Comparison of ENCODE assay signal across 25 cellular contexts in the genomic region with DNA sequence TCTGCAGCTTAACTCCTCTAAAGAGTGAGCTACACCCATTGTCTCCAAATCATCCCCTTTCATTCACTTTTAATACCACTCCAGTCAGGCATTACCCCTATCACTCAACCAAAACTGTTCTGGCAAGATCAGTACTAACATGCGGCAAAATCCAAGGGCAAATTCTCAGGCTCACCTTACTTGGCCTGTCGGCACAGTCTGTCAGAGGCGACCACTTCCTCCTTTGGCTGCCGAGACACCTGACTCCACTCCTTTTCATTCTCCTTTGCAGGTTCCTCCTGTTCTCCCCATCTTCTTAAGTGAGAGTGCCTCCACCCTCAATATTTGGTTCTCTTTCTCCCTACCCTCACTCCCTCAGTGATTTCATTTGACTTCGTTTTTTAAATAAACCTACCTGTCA. TPM values are rescaled to one million over a fixed set of nuclear protein-coding genes. Genes with fewer than 3 reads are reported as not detected.
DNase-seq lines count a peak whose midpoint lies in the region; ATAC-seq and TF ChIP-seq lines count a peak whose summit lies in the region.
"Had no signal": no experiment of that assay in that cellular context is flagged by ENCODE, and none has a peak within 500 bp of the region (broad histone marks: within the 10 kb centered on the region; RNA-seq: fewer than 3 reads in every experiment).

No MANE protein-coding gene starts in this region.

- WGBS in gastroesophageal sphincter (ENCODE audit: low coverage in 1 of 2), 2 donors: 74 to 89% methylated on average over 3 to 5 of the region's 5 CpGs

- no peak for TF ChIP-seq POLR2A in gastroesophageal sphincter (IDR thresholded peaks at IDR 0.05)

- H2AFZ ChIP-seq in OCI-LY7 (ENCODE audit: low read length): no peak overlapping the region; the same call in 1 of the 2 replicates
- H2AFZ ChIP-seq in parathyroid adenoma: peak overlapping the region; percentile 20

- TF ChIP-seq CTCF in Calu3 (IDR thresholded peaks at IDR 0.05; ENCODE audit: unreplicated experiment) (no peak), OCI-LY7 (conservative IDR thresholded peaks at IDR 0.05; ENCODE audit: low read length) (no peak), parathyroid adenoma (IDR thresholded peaks at IDR 0.05) (no peak), gastroesophageal sphincter (IDR thresholded peaks at IDR 0.05) (no peak)

- H3K4me1 Mint-ChIP-seq in Calu3 (ENCODE audit: low read depth, unreplicated experiment): peaks cover 88% of the 10 kb centered on the region

- no peak overlapping the region for H3K9ac ChIP-seq in parathyroid adenoma

- H3K4me3 Mint-ChIP-seq in Calu3 (ENCODE audit: low read depth, unreplicated experiment): peak overlapping the region; percentile 76
- H3K4me3 Mint-ChIP-seq: activated naive CD4-positive, alpha-beta T cell treated with anti-CD3 and anti-CD28 coated beads, Interleukin-2, amount 50 U/mL, for 24 hours; CD4-positive, alpha-beta memory T cell; central memory CD8-positive, alpha-beta T cell had no signal

- no peaks in the 10 kb centered on the region for H3K27me3 Mint-ChIP-seq in Calu3 (ENCODE audit: unreplicated experiment)

- H3K9me3 ChIP-seq in OCI-LY7 (ENCODE audit: low read length): no peaks in the 10 kb centered on the region
- no peaks in the 10 kb centered on the region for H3K9me3 ChIP-seq in parathyroid adenoma (ENCODE audit: control insufficient read depth, low read length)
- H3K9me3 ChIP-seq in gastroesophageal sphincter: no peaks in the 10 kb centered on the region
- H3K9me3 ChIP-seq: tibial artery had no signal

- intact Hi-C loops in Calu3 (cut with micrococcal nuclease; ENCODE audit: unreplicated experiment): no loop called here
- intact Hi-C loops in OCI-LY7 (cut with micrococcal nuclease; ENCODE audit: unreplicated experiment): no loop called here

- H3K27ac Mint-ChIP-seq in Calu3 (ENCODE audit: unreplicated experiment): peak overlapping the region; percentile 92
- H3K27ac Mint-ChIP-seq: activated naive CD4-positive, alpha-beta T cell treated with anti-CD3 and anti-CD28 coated beads, Interleukin-2, amount 50 U/mL, for 24 hours; CD4-positive, alpha-beta memory T cell had no signal

- H3K27me3 ChIP-seq in parathyroid adenoma (ENCODE audit: control insufficient read depth, insufficient read depth, low read length) (no peaks in the 10 kb centered on the region), gastroesophageal sphincter (no peaks in the 10 kb centered on the region)
- H3K27me3 ChIP-seq: dorsolateral prefrontal cortex, foreskin keratinocyte, tibial artery had no signal

- H3K4me3 ChIP-seq in OCI-LY7 (ENCODE audit: low read depth, low read length, poor library complexity, severe bottlenecking) (no peak overlapping the region), parathyroid adenoma (ENCODE audit: low read depth, low read length) (no peak overlapping the region), gastroesophageal sphincter (no peak overlapping the region)
- H3K4me3 ChIP-seq: dorsolateral prefrontal cortex, lung, tibial artery had no signal

- ATAC-seq in GM19397 (IDR thresholded peaks at IDR 0.05; ENCODE audit: unreplicated experiment) (no peak), gastroesophageal sphincter (no peak)
- ATAC-seq: foreskin keratinocyte had no signal

- BruUV-seq in Calu3 (replicated peaks; lab: Mats Ljungman, UMichigan) (no TSS peak), OCI-LY7 (replicated peaks; lab: Mats Ljungman, UMichigan) (no TSS peak)

- H3K79me2 ChIP-seq in OCI-LY7 (ENCODE audit: insufficient read depth, low read depth, low read length) (no peaks in the 10 kb centered on the region), parathyroid adenoma (no peaks in the 10 kb centered on the region)

- DNase-seq in Calu3 (peak; percentile 60), OCI-LY7 (ENCODE audit: low spot score) (peak; percentile 46), epithelial cell of prostate (ENCODE audit: low read depth, low spot score) (no peak), DMS53 treated with DMSO at 0.1 percent for 48 hours (lab: John Stamatoyannopoulos, UW; ENCODE audit: unreplicated experiment) (no peak), NCI-H1694 (lab: John Stamatoyannopoulos, UW) (no peak)
- DNase-seq: anterior cingulate cortex; CD4-positive, alpha-beta memory T cell; DND-41; dorsolateral prefrontal cortex; foreskin keratinocyte; NCI-H1436; NCI-H774; nucleus accumbens; retina; SIG-M5; stimulated activated CD4-positive, alpha-beta T cell treated with anti-CD3 and anti-CD28 coated beads, Interleukin-2, amount 100 ng/mL, for 48 hours; tibial artery had no signal

- H3K4me2 ChIP-seq in OCI-LY7 (ENCODE audit: low read length) (peak overlapping the region; percentile 4; the same call in 1 of the 2 replicates), parathyroid adenoma (ENCODE audit: low read length) (no peak overlapping the region)

- no peaks in the 10 kb centered on the region for H3K9me2 ChIP-seq in OCI-LY7 (ENCODE audit: insufficient read depth, low read length)

- H3K4me1 ChIP-seq in OCI-LY7 (ENCODE audit: insufficient read depth, low read length, poor library complexity, severe bottlenecking) (peaks cover 16% of the 10 kb centered on the region), parathyroid adenoma (peaks cover 21% of the 10 kb centered on the region), gastroesophageal sphincter (peaks cover 0 to 60% (median 21%) of the 10 kb centered on the region in 3 donors)

- TF ChIP-seq EP300 in gastroesophageal sphincter (IDR thresholded peaks at IDR 0.05): no peak

- CTCF ChIA-PET in Calu3 (lab: Charles Lee) (interaction anchor here (0.7 to 2.1 kb wide), 4 partner anchors 18 to 46 kb away, joined by 3 to 13 read pairs (median 4); no protein-coding TSS in a partner anchor), OCI-LY7 (lab: Charles Lee; ENCODE audit: unreplicated experiment) (no interaction called here)

- no peaks in the 10 kb centered on the region for H3K9me3 Mint-ChIP-seq in Calu3 (ENCODE audit: low read depth, unreplicated experiment)
- H3K9me3 Mint-ChIP-seq: activated naive CD4-positive, alpha-beta T cell treated with anti-CD3 and anti-CD28 coated beads, Interleukin-2, amount 50 U/mL, for 24 hours; CD4-positive, alpha-beta memory T cell; central memory CD8-positive, alpha-beta T cell had no signal

- H3K36me3 Mint-ChIP-seq in Calu3 (ENCODE audit: insufficient read depth, unreplicated experiment): peaks cover 91% of the 10 kb centered on the region
- H3K36me3 Mint-ChIP-seq: activated naive CD4-positive, alpha-beta T cell treated with anti-CD3 and anti-CD28 coated beads, Interleukin-2, amount 50 U/mL, for 24 hours had no signal

- H3K27ac ChIP-seq in OCI-LY7 (ENCODE audit: low read depth, low read length, poor library complexity, severe bottlenecking) (no peak overlapping the region), epithelial cell of prostate (peak overlapping the region; percentile 100), parathyroid adenoma (peak overlapping the region; percentile 85), gastroesophageal sphincter (no peak overlapping the region)
- H3K27ac ChIP-seq: foreskin keratinocyte, HL-60, tibial artery had no signal

- POLR2A ChIA-PET in OCI-LY7 (lab: Charles Lee): interaction anchor here (0.6 to 1.6 kb wide), 3 partner anchors 307 to 531 kb away, joined by 3 to 4 read pairs (median 4); no protein-coding TSS in a partner anchor

- no peaks in the 10 kb centered on the region for H4K20me1 ChIP-seq in OCI-LY7 (ENCODE audit: insufficient read depth, low read length)

- H3K36me3 ChIP-seq in OCI-LY7 (ENCODE audit: insufficient read depth, low read length): no peaks in the 10 kb centered on the region
- no peaks in the 10 kb centered on the region for H3K36me3 ChIP-seq in parathyroid adenoma (ENCODE audit: control insufficient read depth, insufficient read depth, low read length)
- no peaks in the 10 kb centered on the region for H3K36me3 ChIP-seq in gastroesophageal sphincter
- H3K36me3 ChIP-seq: tibial artery had no signal

RNA-seq across cellular contexts. Expression of gene C11orf91, which starts 4.2 kb away (rescaled TPM):
- total RNA-seq in Calu3 (2022) (5.8 and 7.6 TPM in 2 replicates), OCI-LY7 (2022) (not detected in 2 replicates), gastroesophageal sphincter (not detected)
- total RNA-seq in OCI-LY7 (2014; rRNA removed; shearing (Covaris generic)): not detected in 2 replicates
- total RNA-seq: M059J had no signal

RNA-seq across cellular contexts. Expression of gene CD59, which starts 39.8 kb away (rescaled TPM):
- total RNA-seq in Calu3 (2022) (1,185 and 1,281 TPM in 2 replicates), OCI-LY7 (2022) (35.5 and 40.4 TPM in 2 replicates), gastroesophageal sphincter (100 to 1,000 TPM; 252 to 647 (median 432) TPM)
- total RNA-seq in OCI-LY7 (2014; rRNA removed; shearing (Covaris generic)): 12.7 and 20.2 TPM in 2 replicates

Comparison
In these comparisons a context has a peak if more than half of its experiments do, and no peak if none do; other contexts are left out.
1. DNase-seq: peak in Calu3 (single experiment) and OCI-LY7 (single experiment); none in epithelial cell of prostate (single experiment), DMS53 treated with DMSO at 0.1 percent for 48 hours (single experiment) and NCI-H1694 (single experiment).
2. H3K27ac ChIP-seq: peak in epithelial cell of prostate (single experiment) and parathyroid adenoma (single experiment); none in OCI-LY7 (single experiment) and gastroesophageal sphincter (0 of 4).
3. RNA of gene CD59, which starts 39.8 kb away (total RNA-seq): 1,185 to 1,281 TPM in Calu3 and 252 to 647 TPM in gastroesophageal sphincter; 12.7 to 40.4 TPM in OCI-LY7; every median in the first group is over 4 times any median in the second.